Comparison of ENCODE assay signal across 11 cellular contexts in the genomic region with DNA sequence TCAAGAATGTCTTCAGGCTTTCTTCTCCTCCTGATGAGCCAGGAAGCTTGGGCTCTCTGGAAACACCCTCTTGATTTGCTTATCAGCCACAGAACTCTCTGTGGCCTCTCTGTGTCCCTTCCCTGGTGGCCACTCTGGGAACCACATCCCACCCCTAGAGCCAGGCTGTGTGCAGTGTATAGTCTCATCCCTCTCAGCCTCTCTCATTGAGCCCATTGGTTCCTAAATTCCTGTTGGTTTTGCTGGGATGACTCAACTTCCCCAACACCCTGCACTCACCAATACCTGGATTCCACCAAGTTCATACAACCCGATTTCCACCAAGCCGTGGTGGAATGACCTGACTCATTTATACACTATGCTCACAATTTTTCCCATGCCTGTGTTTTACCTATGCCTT. TPM values are rescaled to one million over a fixed set of nuclear protein-coding genes. Genes with fewer than 3 reads are reported as not detected.
DNase-seq lines count a peak whose midpoint lies in the region; ATAC-seq and TF ChIP-seq lines count a peak whose summit lies in the region.
"Had no signal": no experiment of that assay in that cellular context is flagged by ENCODE, and none has a peak within 500 bp of the region (broad histone marks: within the 10 kb centered on the region; RNA-seq: fewer than 3 reads in every experiment).

No MANE protein-coding gene starts in this region.

- no peaks in the 10 kb centered on the region for H3K9me3 Mint-ChIP-seq in progenitor cell of endocrine pancreas (ENCODE audit: low read depth)

- H3K27ac Mint-ChIP-seq in progenitor cell of endocrine pancreas = no peak overlapping the region

- H3K4me3 ChIP-seq in GM06990 (replicated peaks; ENCODE audit: low read depth, low read length) (no peak overlapping the region), colonic mucosa (no peak overlapping the region)
- H3K4me3 ChIP-seq: suprapubic skin had no signal

- H3K4me1 ChIP-seq in colonic mucosa = no peaks in the 10 kb centered on the region

- H3K9ac ChIP-seq in colonic mucosa (ENCODE audit: low read depth in 2 of 2, low read length in 2 of 2) = no peak overlapping the region

- DNase-seq in GM06990 (ENCODE audit: extremely low read depth, insufficient read length) (no peak), M059J (ENCODE audit: low read depth) (peak; percentile 95), colonic mucosa (no peak), progenitor cell of endocrine pancreas (ENCODE audit: low spot score, unreplicated experiment) (no peak), NCI-H2029 treated with DMSO at 0.1 percent for 48 hours (lab: John Stamatoyannopoulos, UW) (no peak)
- no peak for DNase-seq in stimulated activated CD4-positive, alpha-beta T cell treated with anti-CD3 and anti-CD28 coated beads, Interleukin-4, amount 100 ng/mL, for 4 hours
- DNase-seq: foreskin melanocyte, NCI-H1436 treated with DMSO at 0.1 percent for 48 hours had no signal

- H3K27me3 ChIP-seq in GM06990 (replicated peaks; ENCODE audit: control insufficient read depth, insufficient read depth, low read length) (peaks cover 1% of the 10 kb centered on the region; the same call in 1 of the 2 replicates), colonic mucosa (no peaks in the 10 kb centered on the region)
- H3K27me3 ChIP-seq: suprapubic skin had no signal

- ATAC-seq in HG03460 (IDR thresholded peaks at IDR 0.05; ENCODE audit: unreplicated experiment) (no peak), GM21786 (IDR thresholded peaks at IDR 0.05; ENCODE audit: unreplicated experiment) (no peak)

- H3K9me3 ChIP-seq in colonic mucosa = no peaks in the 10 kb centered on the region
- H3K9me3 ChIP-seq: suprapubic skin had no signal

- intact Hi-C loops in colonic mucosa (cut with DNase I) = no loop called here

- H3K4me1 Mint-ChIP-seq in progenitor cell of endocrine pancreas (ENCODE audit: low read depth) = no peaks in the 10 kb centered on the region

- H3K36me3 ChIP-seq in GM06990 (ENCODE audit: control insufficient read depth, insufficient read depth, low read length) = no peaks in the 10 kb centered on the region
- H3K36me3 ChIP-seq in colonic mucosa = no peaks in the 10 kb centered on the region
- H3K36me3 ChIP-seq: suprapubic skin had no signal

- H3K27me3 Mint-ChIP-seq in progenitor cell of endocrine pancreas = no peaks in the 10 kb centered on the region

- no peak overlapping the region for H3K27ac ChIP-seq in colonic mucosa
- H3K27ac ChIP-seq: suprapubic skin had no signal

- TF ChIP-seq CTCF in GM06990 (IDR thresholded peaks at IDR 0.05; ENCODE audit: insufficient read depth, low read length, poor library complexity, severe bottlenecking) (peak; percentile 21), colonic mucosa (IDR thresholded peaks at IDR 0.05) (peak; percentile 13), progenitor cell of endocrine pancreas (IDR thresholded peaks at IDR 0.05; ENCODE audit: unreplicated experiment) (peak; percentile 30)

- H3K4me3 Mint-ChIP-seq in progenitor cell of endocrine pancreas (ENCODE audit: low read depth) = no peak overlapping the region

- no peaks in the 10 kb centered on the region for H3K36me3 Mint-ChIP-seq in progenitor cell of endocrine pancreas (ENCODE audit: insufficient read depth)

RNA-seq across cellular contexts. Expression of a gene that starts 5.2 kb away (rescaled TPM):
- 18.4 and 27.5 TPM in 2 replicates for total RNA-seq in M059J (2014; rRNA removed; shearing (Covaris generic))
- total RNA-seq in colonic mucosa (10 to 100 TPM in 1 of 2 donors, 1 to 10 TPM in 1; 3.5 to 18.7 TPM), progenitor cell of endocrine pancreas (5.4 and 6.3 TPM in 2 replicates)
